16 cellular contexts compared by ENCODE assay signal in the genomic region with DNA sequence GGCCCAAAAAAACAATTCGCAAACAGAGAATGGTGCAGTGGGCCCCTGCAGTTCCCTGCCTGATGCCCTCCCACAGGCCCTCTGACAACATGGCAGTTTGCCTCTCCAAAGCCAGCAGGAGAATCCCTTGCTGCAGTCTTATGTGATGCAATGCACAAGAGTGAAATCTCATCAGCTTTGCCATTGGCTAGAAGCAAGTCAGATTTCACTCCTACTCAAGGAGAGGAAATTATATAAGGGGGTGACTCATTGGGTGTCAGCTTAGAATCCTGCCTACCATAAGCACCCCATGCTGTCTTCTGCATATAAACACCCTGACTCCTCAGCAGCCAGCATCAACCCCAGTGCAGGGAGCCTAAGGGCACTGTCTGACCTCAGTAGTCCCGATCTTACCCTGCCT.
A peak's percentile ranks its signal among the peaks of the same experiment; 100 is the strongest.
DNase-seq lines count a peak whose midpoint lies in the region; ATAC-seq and TF ChIP-seq lines count a peak whose summit lies in the region.
"Had no signal": no experiment of that assay in that cellular context is flagged by ENCODE, and none has a peak within 500 bp of the region (broad histone marks: within the 10 kb centered on the region; RNA-seq: fewer than 3 reads in every experiment).

No MANE protein-coding gene starts in this region.

- no peaks in the 10 kb centered on the region for H3K36me3 Mint-ChIP-seq in GM23338 (ENCODE audit: low read depth)

- intact Hi-C loops in esophagus muscularis mucosa (cut with DNase I): no loop called here
- intact Hi-C loops in posterior cingulate gyrus (cut with DNase I): no loop called here

- H2AFZ ChIP-seq in GM23338: peak overlapping the region; percentile 74; the same call in 1 of the 2 replicates

- TF ChIP-seq CTCF in GM23338 (conservative IDR thresholded peaks at IDR 0.05; ENCODE audit: low read depth in 2 of 2): no peak
- no peak for TF ChIP-seq CTCF in RWPE2 (IDR thresholded peaks at IDR 0.05; ENCODE audit: poor library complexity, severe bottlenecking)
- TF ChIP-seq CTCF in esophagus muscularis mucosa (IDR thresholded peaks at IDR 0.05): no peak

- 94% methylated on average over 2 of the region's 2 CpGs for WGBS in esophagus muscularis mucosa

- H3K27me3 ChIP-seq in GM23338 (ENCODE audit: insufficient read depth) (no peaks in the 10 kb centered on the region), RWPE2 (ENCODE audit: insufficient read depth, poor library complexity, severe bottlenecking) (no peaks in the 10 kb centered on the region), esophagus muscularis mucosa (no peaks in the 10 kb centered on the region)
- H3K27me3 ChIP-seq: left lung, neutrophil had no signal

- no peak overlapping the region for H3K4me2 ChIP-seq in GM23338

- peaks cover 2% of the 10 kb centered on the region for H3K27me3 Mint-ChIP-seq in GM23338 (ENCODE audit: insufficient read depth, low read depth, poor library complexity)
- H3K27me3 Mint-ChIP-seq: activated CD4-positive, alpha-beta T cell treated with anti-CD3 and anti-CD28 coated beads, Interleukin-2, amount 10 ng/mL, durations not matched to agents 7 days and 5 days; stimulated activated naive CD8-positive, alpha-beta T cell treated with anti-CD3 and anti-CD28 coated beads, Interleukin-15, Interleukin-2, amounts not matched to agents 100 ng/mL and 50 ng/mL, for 24 hours had no signal

- no peak; the same call in 2 of the 3 replicates for ATAC-seq in GM23338
- ATAC-seq in RWPE2 (ENCODE audit: low read depth): peak; percentile 90
- ATAC-seq: activated T-helper 17 cell treated with anti-CD3 and anti-CD28 coated beads, Interleukin-2, amount 50 U/mL, for 72 hours; left lung had no signal

- H3K9me3 ChIP-seq in RWPE2 (ENCODE audit: severe bottlenecking): no peaks in the 10 kb centered on the region
- no peaks in the 10 kb centered on the region for H3K9me3 ChIP-seq in esophagus muscularis mucosa
- H3K9me3 ChIP-seq: left lung, neutrophil had no signal

- H3K27ac ChIP-seq in GM23338 (ENCODE audit: low read depth): no peak overlapping the region
- H3K27ac ChIP-seq in RWPE2 (ENCODE audit: poor library complexity, severe bottlenecking): no peak overlapping the region
- H3K27ac ChIP-seq in esophagus muscularis mucosa (replicated peaks in 1 of 4): no peak overlapping the region
- H3K27ac ChIP-seq: left lung, neutrophil had no signal

- H3K4me1 Mint-ChIP-seq in GM23338: peaks cover 3% of the 10 kb centered on the region; the same call in 2 of the 3 replicates
- H3K4me1 Mint-ChIP-seq: activated CD4-positive, alpha-beta T cell treated with anti-CD3 and anti-CD28 coated beads, Interleukin-2, amount 10 ng/mL, durations not matched to agents 7 days and 5 days; activated T-helper 17 cell treated with anti-CD3 and anti-CD28 coated beads, Interleukin-2, amount 50 U/mL, for 72 hours had no signal

- H3K4me3 ChIP-seq in GM23338 (no peak overlapping the region), RWPE2 (ENCODE audit: severe bottlenecking) (no peak overlapping the region), esophagus muscularis mucosa (no peak overlapping the region)
- H3K4me3 ChIP-seq: left lung had no signal

- H3K4me1 ChIP-seq in GM23338 (ENCODE audit: insufficient read depth) (no peaks in the 10 kb centered on the region), RWPE2 (ENCODE audit: insufficient read depth, poor library complexity, severe bottlenecking) (no peaks in the 10 kb centered on the region), esophagus muscularis mucosa (peaks cover 0 to 14% (median 7%) of the 10 kb centered on the region in 4 donors)
- H3K4me1 ChIP-seq: left lung had no signal

- H3K9me3 Mint-ChIP-seq in GM23338: no peaks in the 10 kb centered on the region
- H3K9me3 Mint-ChIP-seq: activated CD4-positive, alpha-beta T cell treated with anti-CD3 and anti-CD28 coated beads, Interleukin-2, amount 10 ng/mL, durations not matched to agents 7 days and 5 days; stimulated activated naive CD8-positive, alpha-beta T cell treated with anti-CD3 and anti-CD28 coated beads, Interleukin-15, Interleukin-2, amounts not matched to agents 100 ng/mL and 50 ng/mL, for 24 hours had no signal

- DNase-seq in GM23338 (ENCODE audit: low spot score): no peak
- no peak for DNase-seq in RWPE2 (ENCODE audit: low spot score)
- DNase-seq in esophagus muscularis mucosa (ENCODE audit: extremely low spot score): peak; percentile 29
- peak in 8 of 10 donors; percentile 24 to 92 (median 55) for DNase-seq in posterior cingulate gyrus
- no peak for DNase-seq in activated CD4-positive, CD25-positive, alpha-beta regulatory T cell (lab: John Stamatoyannopoulos, UW)
- no peak for DNase-seq in NCI-H2107 (lab: John Stamatoyannopoulos, UW)
- DNase-seq in activated CD4-positive, alpha-beta T cell treated with anti-CD3 and anti-CD28 coated beads, Interleukin-2, amount 50 U/mL, for 4 hours: no peak
- DNase-seq: activated CD4-positive, alpha-beta T cell treated with anti-CD3 and anti-CD28 coated beads, Interleukin-2, amount 10 ng/mL, durations not matched to agents 7 days and 5 days; DMS153; left lung; NCI-H1105; NCI-H69; stimulated activated CD4-positive, alpha-beta T cell treated with anti-CD3 and anti-CD28 coated beads, Interleukin-1b, Interleukin-23, amount 100 ng/mL, for 48 hours had no signal

- TF ChIP-seq POLR2A in esophagus muscularis mucosa (IDR thresholded peaks at IDR 0.05; ENCODE audit: low read depth): no peak

- no peaks in the 10 kb centered on the region for H4K20me1 ChIP-seq in GM23338 (replicated peaks; ENCODE audit: insufficient read depth)

- H3K9me2 ChIP-seq in GM23338 (ENCODE audit: insufficient read depth): peaks cover 16% of the 10 kb centered on the region; the same call in 1 of the 2 replicates

- TF ChIP-seq EP300 in esophagus muscularis mucosa (IDR thresholded peaks at IDR 0.05): no peak

- no peak overlapping the region for H3K27ac Mint-ChIP-seq in GM23338
- H3K27ac Mint-ChIP-seq: activated CD4-positive, alpha-beta T cell treated with anti-CD3 and anti-CD28 coated beads, Interleukin-2, amount 10 ng/mL, durations not matched to agents 7 days and 5 days; activated T-helper 17 cell treated with anti-CD3 and anti-CD28 coated beads, Interleukin-2, amount 50 U/mL, for 72 hours; stimulated activated naive CD8-positive, alpha-beta T cell treated with anti-CD3 and anti-CD28 coated beads, Interleukin-15, Interleukin-2, amounts not matched to agents 100 ng/mL and 50 ng/mL, for 24 hours had no signal

- no peaks in the 10 kb centered on the region for H3F3A ChIP-seq in GM23338 (replicated peaks; ENCODE audit: low read depth)

- H3K79me2 ChIP-seq in GM23338 (replicated peaks; ENCODE audit: insufficient read depth): no peaks in the 10 kb centered on the region

- H3K36me3 ChIP-seq in GM23338 (ENCODE audit: insufficient read depth): no peaks in the 10 kb centered on the region
- H3K36me3 ChIP-seq in RWPE2 (ENCODE audit: low read depth): no peaks in the 10 kb centered on the region
- no peaks in the 10 kb centered on the region for H3K36me3 ChIP-seq in esophagus muscularis mucosa
- H3K36me3 ChIP-seq: left lung, neutrophil had no signal

- H3K4me3 Mint-ChIP-seq in GM23338: no peak overlapping the region
- H3K4me3 Mint-ChIP-seq: activated CD4-positive, alpha-beta T cell treated with anti-CD3 and anti-CD28 coated beads, Interleukin-2, amount 10 ng/mL, durations not matched to agents 7 days and 5 days; activated T-helper 17 cell treated with anti-CD3 and anti-CD28 coated beads, Interleukin-2, amount 50 U/mL, for 72 hours; stimulated activated naive CD8-positive, alpha-beta T cell treated with anti-CD3 and anti-CD28 coated beads, Interleukin-15, Interleukin-2, amounts not matched to agents 100 ng/mL and 50 ng/mL, for 24 hours had no signal

TF ChIP-seq in GM23338, 12 proteins besides CTCF, POLR2A, EP300 and RAD21:
- TF ChIP-seq JUNB (IDR thresholded peaks at IDR 0.05; ENCODE audit: unreplicated experiment): no peak
- no peak for TF ChIP-seq STAT1 (IDR thresholded peaks at IDR 0.05; ENCODE audit: unreplicated experiment)
- no peak for TF ChIP-seq NANOG (IDR thresholded peaks at IDR 0.05; ENCODE audit: borderline replicate concordance)
- no peak for TF ChIP-seq CREB1 (CRISPR knock-in tag; IDR thresholded peaks at IDR 0.05; ENCODE audit: low read depth)
- TF ChIP-seq REST (IDR thresholded peaks at IDR 0.05; ENCODE audit: unreplicated experiment): no peak
- no peak for TF ChIP-seq POLR2AphosphoS5 (IDR thresholded peaks at IDR 0.05; ENCODE audit: low read depth)
- TF ChIP-seq ZNF331 (CRISPR knock-in tag; IDR thresholded peaks at IDR 0.05; ENCODE audit: low read depth): no peak

Comparison
In these comparisons a context has a peak if more than half of its experiments do, and no peak if none do; other contexts are left out.
1. DNase-seq: peak in esophagus muscularis mucosa (single experiment) and posterior cingulate gyrus (8 of 10); none in GM23338 (single experiment), RWPE2 (single experiment), activated CD4-positive, CD25-positive, alpha-beta regulatory T cell (0 of 4), NCI-H2107 (single experiment) and activated CD4-positive, alpha-beta T cell treated with anti-CD3 and anti-CD28 coated beads, Interleukin-2, amount 50 U/mL, for 4 hours (0 of 2).